Comparison of ENCODE assay signal across 7 cellular contexts in the genomic region with DNA sequence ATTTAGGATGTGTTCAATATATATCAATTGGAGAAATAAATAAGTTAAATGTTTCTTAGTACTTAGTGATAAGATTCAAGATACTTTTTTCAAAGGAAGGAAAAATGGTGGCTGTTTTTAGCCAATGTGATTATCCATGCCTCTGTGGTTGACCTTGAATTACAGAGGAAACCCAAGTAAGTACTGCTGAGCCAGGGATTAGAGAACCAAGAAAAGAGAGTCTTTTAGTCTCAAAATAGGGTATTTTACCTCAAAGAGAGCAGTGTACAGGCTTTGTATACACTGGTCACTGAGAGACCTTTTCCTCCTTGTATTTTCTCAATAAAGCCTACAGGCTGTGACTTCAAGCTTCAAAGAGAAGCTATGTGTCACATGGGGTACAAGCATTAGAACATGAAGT.
"Had no signal": no experiment of that assay in that cellular context is flagged by ENCODE, and none has a peak within 500 bp of the region (broad histone marks: within the 10 kb centered on the region; RNA-seq: fewer than 3 reads in every experiment).

No MANE protein-coding gene starts in this region.

- H3K9ac ChIP-seq: KMS-11 had no signal

- DNase-seq: IMR-90, KBM-7, KG1 had no signal

- H3K4me2 ChIP-seq: KMS-11 had no signal

- H3K27ac ChIP-seq: HL-60, KMS-11 had no signal

- ATAC-seq: HepG2, K562 had no signal

- H3K4me3 ChIP-seq: K562 had no signal
